ENCODE assay signal across 9 cellular contexts in the genomic region with DNA sequence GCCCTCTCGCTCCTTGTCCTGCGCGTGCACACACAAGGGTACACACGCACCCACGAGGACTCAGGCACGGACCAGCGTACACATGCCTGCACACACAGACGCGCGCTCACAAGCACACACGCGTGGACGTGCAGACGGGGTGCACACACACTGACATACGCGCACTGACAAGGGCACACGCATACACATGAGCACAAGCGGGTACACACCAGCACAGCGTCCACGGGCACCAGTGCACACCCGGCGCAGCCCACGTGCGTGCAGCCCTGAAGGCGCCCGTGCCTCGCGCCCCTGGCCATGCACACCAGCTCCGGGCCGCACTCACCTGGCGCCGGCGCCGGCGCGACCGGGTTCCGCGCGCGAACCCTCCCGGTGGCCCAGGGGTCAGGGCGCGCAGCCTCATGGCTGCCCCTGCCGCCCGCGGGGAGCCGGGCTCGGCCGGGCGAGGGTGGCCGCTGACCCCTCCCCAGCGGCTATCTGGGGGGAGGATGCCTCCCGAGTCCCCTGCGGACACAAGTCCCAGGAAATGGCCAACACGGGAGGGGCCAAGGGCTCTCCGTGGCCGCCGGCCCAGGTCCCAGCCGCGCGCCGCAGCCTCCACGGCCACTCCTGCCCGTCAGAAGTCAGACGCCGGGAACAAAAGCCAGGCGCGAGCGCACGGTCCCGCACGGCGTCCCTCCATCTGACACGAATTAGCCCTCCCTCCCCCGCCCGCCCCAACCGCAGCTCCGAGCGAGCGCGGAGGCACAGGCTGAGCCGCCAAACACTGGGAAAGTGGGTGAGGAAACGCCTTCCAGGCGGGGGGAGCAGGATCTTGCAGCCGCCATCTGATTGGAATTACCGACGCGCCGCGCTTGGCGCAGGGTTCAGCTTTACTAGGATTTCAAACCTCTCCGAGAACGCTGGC. TPM values are rescaled to one million over a fixed set of nuclear protein-coding genes. Genes with fewer than 3 reads are reported as not detected.
DNase-seq lines count a peak whose midpoint lies in the region.
"Had no signal": no experiment of that assay in that cellular context is flagged by ENCODE, and none has a peak within 500 bp of the region (broad histone marks: within the 10 kb centered on the region; RNA-seq: fewer than 3 reads in every experiment).

No MANE protein-coding gene starts in this region.

- peaks cover 54% of the 10 kb centered on the region for H3K4me1 ChIP-seq in mesodermal cell (ENCODE audit: control insufficient read depth, insufficient read depth, low read length, poor library complexity, severe bottlenecking)
- H3K4me1 ChIP-seq in urinary bladder (ENCODE audit: insufficient read depth), result no peaks in the 10 kb centered on the region

- no peaks in the 10 kb centered on the region for H3K9me3 ChIP-seq in mesodermal cell (ENCODE audit: control insufficient read depth, low read length)

- H3K36me3 ChIP-seq in mesodermal cell (ENCODE audit: control insufficient read depth, insufficient read depth, low read length), result no peaks in the 10 kb centered on the region
- H3K36me3 ChIP-seq in urinary bladder (ENCODE audit: insufficient read depth), result no peaks in the 10 kb centered on the region

- peak overlapping the region; percentile 64 for H3K27ac ChIP-seq in mesodermal cell (ENCODE audit: low read depth, low read length, severe bottlenecking)
- no peak overlapping the region for H3K27ac ChIP-seq in urinary bladder (ENCODE audit: low read depth)
- H3K27ac ChIP-seq: C4-2B had no signal

- peak overlapping the region; percentile 41 for H3K4me3 ChIP-seq in mesodermal cell (ENCODE audit: extremely low read depth, insufficient read depth, low read length, poor library complexity, severe bottlenecking)
- peak overlapping the region; percentile 48 for H3K4me3 ChIP-seq in urinary bladder (ENCODE audit: low read depth, low read length)

- DNase-seq in NCI-H524 (lab: John Stamatoyannopoulos, UW) (peak; percentile 31 to 51), NCI-H524 treated with DMSO at 0.1 percent for 48 hours (lab: John Stamatoyannopoulos, UW) (no peak), epidermal melanocyte (ENCODE audit: insufficient read length, low spot score) (peak; percentile 70), GF-D8 (lab: John Stamatoyannopoulos, UW) (no peak), COLO829 (ENCODE audit: low spot score) (no peak), SKM-1 treated with dmso at 0.1 percent for 144 hours (lab: John Stamatoyannopoulos, UW; ENCODE audit: unreplicated experiment) (no peak)

- 7 to 10% methylated on average over 63 to 78 of the region's 94 CpGs for WGBS in mesodermal cell (ENCODE audit: insufficient coverage in 2 of 2), 2 experiments
- WGBS in urinary bladder, result 17% methylated on average over 94 of the region's 94 CpGs

RNA-seq across cellular contexts. Expression of a gene that starts 45.0 kb away (rescaled TPM):
- polyA plus RNA-seq in mesodermal cell (2013, experiment 1 of 2), result 37.7 TPM
- 37.1 TPM for polyA plus RNA-seq in mesodermal cell (2013, experiment 2 of 2)
- total RNA-seq in urinary bladder, result 71.3 TPM
- 15.5 TPM for polyA plus RNA-seq in urinary bladder

Comparison
In these comparisons a context has a peak if more than half of its experiments do, and no peak if none do; other contexts are left out.
1. DNase-seq: peak in NCI-H524 (2 of 2) and epidermal melanocyte (single experiment); none in NCI-H524 treated with DMSO at 0.1 percent for 48 hours (single experiment), GF-D8 (single experiment), COLO829 (single experiment) and SKM-1 treated with dmso at 0.1 percent for 144 hours (single experiment).